21 cellular contexts compared by ENCODE assay signal in the genomic region with DNA sequence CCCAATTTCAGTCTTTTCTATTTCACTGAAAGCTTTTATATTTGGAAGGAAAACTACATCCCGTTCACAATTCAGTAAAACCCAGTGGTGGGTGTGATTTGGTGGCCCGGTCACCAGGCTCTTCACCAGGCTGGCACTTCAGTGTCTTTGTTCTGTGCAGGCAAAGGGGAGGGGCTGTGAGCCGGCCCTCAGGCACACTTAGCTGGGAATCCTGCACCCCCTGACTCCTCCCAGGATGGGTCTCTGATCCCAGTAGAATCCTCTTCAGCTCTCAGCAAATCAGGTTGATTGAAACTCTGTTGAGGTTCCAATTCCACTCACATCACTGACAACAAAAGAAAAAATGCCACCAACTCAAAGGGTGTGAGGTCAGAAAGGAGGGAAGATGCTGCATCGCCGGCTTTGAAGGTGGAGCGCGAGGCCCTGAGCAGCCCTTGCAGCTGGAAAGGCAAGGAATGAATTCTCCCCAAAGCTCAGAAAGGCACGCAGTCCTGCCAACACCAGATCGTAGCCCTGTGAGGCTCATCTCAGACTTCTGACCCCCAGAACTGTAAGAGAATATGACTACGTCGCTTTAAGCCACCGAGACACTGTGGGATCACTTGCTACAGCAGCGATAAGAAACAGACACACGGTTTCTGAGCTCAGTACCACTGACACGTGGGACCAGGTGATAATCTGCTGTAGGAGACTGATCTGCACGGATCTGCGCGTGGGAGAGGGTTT.
"Had no signal": no experiment of that assay in that cellular context is flagged by ENCODE, and none has a peak within 500 bp of the region (broad histone marks: within the 10 kb centered on the region; RNA-seq: fewer than 3 reads in every experiment).

No MANE protein-coding gene starts in this region.

- H3K9me3 ChIP-seq: esophagus squamous epithelium, gastroesophageal sphincter, neutrophil, right atrium auricular region, sigmoid colon, stomach, thoracic aorta, transverse colon had no signal

- H3K4me3 ChIP-seq: esophagus squamous epithelium, gastroesophageal sphincter, lung, right atrium auricular region, sigmoid colon, skin epidermis, stomach, thoracic aorta, transverse colon had no signal

- H3K27me3 ChIP-seq: esophagus squamous epithelium, neutrophil, right atrium auricular region, transverse colon had no signal

- H3K27ac Mint-ChIP-seq: effector memory CD8-positive, alpha-beta T cell; immature natural killer cell; naive B cell; nephron had no signal

- H3K36me3 ChIP-seq: esophagus squamous epithelium, gastroesophageal sphincter, neutrophil, right atrium auricular region, sigmoid colon, stomach, thoracic aorta, transverse colon had no signal

- H3K4me3 Mint-ChIP-seq: effector memory CD8-positive, alpha-beta T cell; immature natural killer cell; naive B cell; nephron had no signal

- H3K4me1 Mint-ChIP-seq: immature natural killer cell, naive B cell had no signal

- H3K9me3 Mint-ChIP-seq: immature natural killer cell, nephron had no signal

- H3K4me1 ChIP-seq: esophagus squamous epithelium, gastroesophageal sphincter, right atrium auricular region, sigmoid colon, stomach, transverse colon had no signal

- H3K27me3 Mint-ChIP-seq: effector memory CD8-positive, alpha-beta T cell; naive B cell had no signal

- H3K27ac ChIP-seq: esophagus squamous epithelium, gastroesophageal sphincter, neutrophil, right atrium auricular region, sigmoid colon, skin epidermis, stomach, thoracic aorta, transverse colon had no signal

- H3K36me3 Mint-ChIP-seq: immature natural killer cell, naive B cell had no signal

- DNase-seq: effector memory CD8-positive, alpha-beta T cell; esophagus squamous epithelium; foreskin fibroblast; glutamatergic neuron; immature natural killer cell; left cardiac atrium; left ventricle myocardium superior; mesenchymal stem cell; naive B cell; sigmoid colon; stimulated activated naive CD4-positive, alpha-beta T cell; stomach; substantia nigra; transverse colon had no signal
